In the genomic region with DNA sequence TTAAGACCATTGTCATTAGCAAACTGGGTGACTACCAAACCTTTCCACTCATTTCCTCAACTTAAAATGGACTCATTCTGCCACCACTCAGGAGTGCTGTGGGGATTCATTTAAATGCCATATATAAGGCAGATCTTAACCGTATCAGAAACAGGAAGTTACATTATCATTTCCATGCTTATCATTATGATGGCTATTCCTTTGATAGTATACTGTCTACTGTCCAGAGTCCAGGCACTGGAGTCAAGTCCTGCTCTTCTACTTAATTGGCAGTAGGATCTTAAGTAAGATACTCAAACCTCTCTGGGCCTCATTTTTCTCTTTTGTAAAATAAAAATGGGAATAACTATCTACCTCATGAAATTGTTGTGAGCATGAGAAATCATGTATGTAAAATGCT, we compare ENCODE assay signal across 19 cellular contexts.
"Had no signal": no experiment of that assay in that cellular context is flagged by ENCODE, and none has a peak within 500 bp of the region (broad histone marks: within the 10 kb centered on the region; RNA-seq: fewer than 3 reads in every experiment).

No MANE protein-coding gene starts in this region.

- H3K36me3 ChIP-seq: SJSA1 had no signal

- H3K27ac ChIP-seq: SJSA1, SK-N-MC had no signal

- FAIRE-seq: RCC 7860 had no signal

- H3K4me3 ChIP-seq: SJSA1, SK-N-MC had no signal

- H3K27me3 ChIP-seq: SJSA1 had no signal

- DNase-seq: KBM-7, NCI-H1092 treated with DMSO at 0.1 percent for 48 hours, NCI-H1436, NCI-H187, NCI-H2029, NCI-H2081 treated with DMSO at 0.1 percent for 48 hours, NCI-H2171, NCI-H226, NCI-H446, NCI-H510A, NCI-H524 treated with DMSO at 0.1 percent for 48 hours, NCI-H69, NCI-H774, Right ventricle myocardium superior, RPMI8226, SIG-M5 had no signal

- H3K9me3 ChIP-seq: SJSA1 had no signal
